Comparison of ENCODE assay signal across 1 cellular context in the genomic region with DNA sequence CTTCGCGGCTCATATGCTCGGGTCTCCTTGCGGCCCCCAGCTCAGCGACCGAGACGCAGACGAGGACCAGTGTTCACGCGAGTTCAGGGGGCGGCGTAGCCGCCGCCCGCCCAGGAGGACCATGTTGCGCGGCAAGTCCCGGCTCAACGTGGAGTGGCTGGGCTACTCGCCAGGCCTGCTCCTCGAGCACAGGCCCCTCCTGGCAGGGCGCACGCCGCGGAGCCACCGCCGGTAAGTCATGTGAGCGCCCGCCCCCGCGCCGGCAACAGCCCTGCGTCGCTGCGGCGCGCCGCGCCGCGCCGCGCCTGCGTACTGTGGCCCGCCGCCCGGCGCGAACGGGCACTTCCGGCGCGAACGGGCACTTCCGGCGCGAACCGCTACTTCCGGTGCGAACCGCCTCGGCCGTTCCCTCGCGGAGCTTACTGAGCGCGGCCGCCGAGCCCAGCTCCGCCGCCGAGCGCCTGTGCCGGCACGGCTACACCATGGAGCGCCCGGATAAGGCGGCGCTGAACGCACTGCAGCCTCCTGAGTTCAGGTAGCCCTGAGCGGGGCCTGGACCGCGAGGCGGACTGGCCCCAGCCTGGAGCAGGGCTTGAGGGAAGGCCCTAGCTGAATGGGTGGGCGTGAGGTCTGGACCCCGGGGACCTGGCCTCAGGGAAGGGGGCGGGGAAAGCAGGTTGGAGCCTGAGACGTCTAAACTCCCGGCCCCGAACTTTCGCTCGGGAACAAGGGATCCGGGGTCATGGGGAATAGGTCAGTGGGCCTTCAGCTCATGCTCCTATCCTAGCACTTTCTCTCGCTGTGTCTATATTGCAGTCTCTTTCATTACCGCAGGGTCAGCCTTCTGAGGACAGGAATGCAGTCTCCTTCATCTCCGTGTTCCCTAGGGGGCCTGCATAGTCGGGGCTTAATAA.
A peak's percentile ranks its signal among the peaks of the same experiment; 100 is the strongest.
TF ChIP-seq lines count a peak whose summit lies in the region.

A gene with protein sequence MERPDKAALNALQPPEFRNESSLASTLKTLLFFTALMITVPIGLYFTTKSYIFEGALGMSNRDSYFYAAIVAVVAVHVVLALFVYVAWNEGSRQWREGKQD (plus strand): TSS at position 380 of the 914 bp plus-strand sequence. CDS start 103 bp downstream, at position 483.

TF ChIP-seq in HepG2, 621 proteins besides CTCF, POLR2A, EP300 and RAD21 (continued from another document and continues in another):
- TF ChIP-seq ZNF639 (CRISPR knock-in tag; conservative IDR thresholded peaks at IDR 0.05) (no peak; the same call in 1 of the 2 replicates), CREB1 (IDR thresholded peaks at IDR 0.05) (no peak), CREB1 (CRISPR knock-in tag; IDR thresholded peaks at IDR 0.05) (no peak), ZNF318 (CRISPR knock-in tag; IDR thresholded peaks at IDR 0.05) (no peak), CENPBD1 (CRISPR knock-in tag; IDR thresholded peaks at IDR 0.05; ENCODE audit: borderline replicate concordance, low read depth) (no peak), ZXDC (CRISPR knock-in tag; IDR thresholded peaks at IDR 0.05) (no peak), YEATS4 (CRISPR knock-in tag; IDR thresholded peaks at IDR 0.05; ENCODE audit: borderline replicate concordance) (peak; percentile 70; the same call in 1 of the 2 replicates), ZFP37 (CRISPR knock-in tag; IDR thresholded peaks at IDR 0.05; ENCODE audit: borderline replicate concordance) (no peak), CBFB (CRISPR knock-in tag; IDR thresholded peaks at IDR 0.05) (no peak), ATF2 (CRISPR knock-in tag; IDR thresholded peaks at IDR 0.05) (0 out of 2 replicates have a peak, but pooled peaks have one; percentile 31), REST (IDR thresholded peaks at IDR 0.05; ENCODE audit: borderline replicate concordance in 1 of 2, low read depth in 1 of 2, low read length in 2 of 2) (no peak), WIZ (CRISPR knock-in tag; IDR thresholded peaks at IDR 0.05) (no peak), ZNF556 (CRISPR knock-in tag; IDR thresholded peaks at IDR 0.05; ENCODE audit: borderline replicate concordance) (no peak), ZNF317 (CRISPR knock-in tag; IDR thresholded peaks at IDR 0.05) (no peak), ZNF629 (CRISPR knock-in tag; conservative IDR thresholded peaks at IDR 0.05) (no peak), TAF15 (IDR thresholded peaks at IDR 0.05; ENCODE audit: low read depth, low read length, poor library complexity, severe bottlenecking) (no peak), NR2F6 (IDR thresholded peaks at IDR 0.05) (no peak), NR2F6 (CRISPR knock-in tag; IDR thresholded peaks at IDR 0.05) (no peak)
- TF ChIP-seq, protein P1, sequence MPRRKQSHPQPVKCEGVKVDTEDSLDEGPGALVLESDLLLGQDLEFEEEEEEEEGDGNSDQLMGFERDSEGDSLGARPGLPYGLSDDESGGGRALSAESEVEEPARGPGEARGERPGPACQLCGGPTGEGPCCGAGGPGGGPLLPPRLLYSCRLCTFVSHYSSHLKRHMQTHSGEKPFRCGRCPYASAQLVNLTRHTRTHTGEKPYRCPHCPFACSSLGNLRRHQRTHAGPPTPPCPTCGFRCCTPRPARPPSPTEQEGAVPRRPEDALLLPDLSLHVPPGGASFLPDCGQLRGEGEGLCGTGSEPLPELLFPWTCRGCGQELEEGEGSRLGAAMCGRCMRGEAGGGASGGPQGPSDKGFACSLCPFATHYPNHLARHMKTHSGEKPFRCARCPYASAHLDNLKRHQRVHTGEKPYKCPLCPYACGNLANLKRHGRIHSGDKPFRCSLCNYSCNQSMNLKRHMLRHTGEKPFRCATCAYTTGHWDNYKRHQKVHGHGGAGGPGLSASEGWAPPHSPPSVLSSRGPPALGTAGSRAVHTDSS (CRISPR knock-in tag; conservative IDR thresholded peaks at IDR 0.05) = no peak
- TF ChIP-seq, protein P2, sequence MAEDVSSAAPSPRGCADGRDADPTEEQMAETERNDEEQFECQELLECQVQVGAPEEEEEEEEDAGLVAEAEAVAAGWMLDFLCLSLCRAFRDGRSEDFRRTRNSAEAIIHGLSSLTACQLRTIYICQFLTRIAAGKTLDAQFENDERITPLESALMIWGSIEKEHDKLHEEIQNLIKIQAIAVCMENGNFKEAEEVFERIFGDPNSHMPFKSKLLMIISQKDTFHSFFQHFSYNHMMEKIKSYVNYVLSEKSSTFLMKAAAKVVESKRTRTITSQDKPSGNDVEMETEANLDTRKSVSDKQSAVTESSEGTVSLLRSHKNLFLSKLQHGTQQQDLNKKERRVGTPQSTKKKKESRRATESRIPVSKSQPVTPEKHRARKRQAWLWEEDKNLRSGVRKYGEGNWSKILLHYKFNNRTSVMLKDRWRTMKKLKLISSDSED (CRISPR knock-in tag; IDR thresholded peaks at IDR 0.05) = no peak
